ENCODE assay signal across 15 cellular contexts in the genomic region with DNA sequence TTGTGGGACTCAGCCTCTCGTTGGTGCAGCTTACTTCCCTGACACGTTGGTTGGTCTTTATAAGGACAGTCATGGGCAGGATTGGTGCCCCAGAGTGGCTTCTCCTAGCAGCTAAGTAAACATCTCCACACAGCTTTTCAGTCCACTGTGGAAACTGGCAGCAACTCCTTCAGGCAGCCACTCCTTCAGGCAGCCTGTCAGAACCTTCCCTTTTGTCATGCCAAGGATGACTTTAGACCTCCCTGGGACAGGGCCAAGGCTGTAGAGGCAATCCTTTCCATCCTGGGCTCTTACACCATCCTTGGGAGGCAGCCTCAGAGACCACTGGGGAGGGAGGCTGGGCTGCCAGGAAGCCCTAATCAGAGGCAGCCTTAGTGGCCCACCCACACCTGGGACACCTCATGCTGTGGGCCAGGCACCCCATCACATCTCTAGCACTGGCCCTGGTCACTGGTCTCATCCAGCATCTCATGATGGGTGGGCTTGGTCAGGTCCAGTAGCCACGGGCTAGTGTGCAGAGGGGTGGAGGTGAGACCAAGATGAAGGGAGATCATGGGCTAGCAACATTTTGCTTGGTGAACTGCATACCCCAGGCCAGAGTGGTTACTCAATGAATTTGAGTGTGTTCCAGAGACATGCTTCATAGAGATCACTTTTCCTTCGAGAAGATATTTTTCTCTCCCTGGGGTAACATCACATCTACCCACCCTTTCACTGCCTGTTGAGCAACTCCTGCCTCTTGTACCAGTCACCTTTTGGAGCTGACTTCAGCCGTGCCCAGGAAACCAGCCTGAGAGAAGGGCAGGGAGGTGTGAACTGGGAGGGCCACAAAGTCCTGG. TPM values are rescaled to one million over a fixed set of nuclear protein-coding genes. Genes with fewer than 3 reads are reported as not detected.
A peak's percentile ranks its signal among the peaks of the same experiment; 100 is the strongest.
DNase-seq lines count a peak whose midpoint lies in the region; ATAC-seq lines count a peak whose summit lies in the region.
"Had no signal": no experiment of that assay in that cellular context is flagged by ENCODE, and none has a peak within 500 bp of the region (broad histone marks: within the 10 kb centered on the region; RNA-seq: fewer than 3 reads in every experiment).

No MANE protein-coding gene starts in this region.

- H3K27me3 ChIP-seq in GM23248 (replicated peaks; ENCODE audit: insufficient read depth), result no peaks in the 10 kb centered on the region
- no peaks in the 10 kb centered on the region for H3K27me3 ChIP-seq in subcutaneous abdominal adipose tissue (ENCODE audit: control insufficient read depth in 5 of 5, insufficient read depth in 4 of 5, low read length in 5 of 5)
- H3K27me3 ChIP-seq: body of pancreas had no signal

- in situ Hi-C loops in GM23248 (cut with MboI), result no loop called here

- no peak overlapping the region for H3K4me3 Mint-ChIP-seq in activated naive CD8-positive, alpha-beta T cell treated with anti-CD3 and anti-CD28 coated beads, Interleukin-2, amount 50 U/mL, for 24 hours

- H3K4me1 Mint-ChIP-seq in activated naive CD8-positive, alpha-beta T cell treated with anti-CD3 and anti-CD28 coated beads, Interleukin-2, amount 50 U/mL, for 24 hours, result no peaks in the 10 kb centered on the region
- H3K4me1 Mint-ChIP-seq: CD4-positive, CD25-positive, alpha-beta regulatory T cell had no signal

- no peaks in the 10 kb centered on the region for H4K20me1 ChIP-seq in GM23248 (ENCODE audit: insufficient read depth)

- no peak overlapping the region for H3K4me3 ChIP-seq in GM23248
- H3K4me3 ChIP-seq in subcutaneous abdominal adipose tissue (ENCODE audit: low read depth in 1 of 5, low read length in 5 of 5), result no peak overlapping the region
- H3K4me3 ChIP-seq: body of pancreas had no signal

- H3K9me3 ChIP-seq in GM23248 (ENCODE audit: low read depth) (no peaks in the 10 kb centered on the region), subcutaneous abdominal adipose tissue (ENCODE audit: control insufficient read depth in 5 of 5, low read length in 5 of 5) (no peaks in the 10 kb centered on the region)
- H3K9me3 ChIP-seq: body of pancreas had no signal

- ATAC-seq in esophagus mucosa (peak; percentile 35), HG03025 (IDR thresholded peaks at IDR 0.05; ENCODE audit: low FRiP score, unreplicated experiment) (no peak)
- ATAC-seq in activated naive CD8-positive, alpha-beta T cell treated with anti-CD3 and anti-CD28 coated beads, Interleukin-2, amount 50 U/mL, for 24 hours, result no peak

- no peaks in the 10 kb centered on the region for H3K9me3 Mint-ChIP-seq in activated naive CD8-positive, alpha-beta T cell treated with anti-CD3 and anti-CD28 coated beads, Interleukin-2, amount 50 U/mL, for 24 hours
- H3K9me3 Mint-ChIP-seq: CD4-positive, CD25-positive, alpha-beta regulatory T cell had no signal

- no peak overlapping the region for H3K27ac Mint-ChIP-seq in activated naive CD8-positive, alpha-beta T cell treated with anti-CD3 and anti-CD28 coated beads, Interleukin-2, amount 50 U/mL, for 24 hours
- H3K27ac Mint-ChIP-seq: CD4-positive, CD25-positive, alpha-beta regulatory T cell; progenitor cell of endocrine pancreas had no signal

- 25 to 31% methylated on average over 5 of the region's 5 CpGs for WGBS in GM23248 (ENCODE audit: low coverage in 1 of 2, low lambda C conversion rate in 2 of 2, missing lambda C conversion rate in 2 of 2), 2 experiments

- H3K79me2 ChIP-seq in GM23248 (ENCODE audit: insufficient read depth), result no peaks in the 10 kb centered on the region

- DNase-seq in GM23248 (peak; percentile 58), medulla oblongata (ENCODE audit: extremely low spot score) (peak; percentile 78), DMS53 treated with DMSO at 0.1 percent for 48 hours (lab: John Stamatoyannopoulos, UW; ENCODE audit: unreplicated experiment) (no peak), iPS-NIHi11 (ENCODE audit: low spot score) (no peak)
- no peak for DNase-seq in activated naive CD8-positive, alpha-beta T cell treated with anti-CD3 and anti-CD28 coated beads, Interleukin-2, amount 50 U/mL, for 24 hours
- DNase-seq: activated CD4-positive, alpha-beta T cell treated with anti-CD3 and anti-CD28 coated beads for 1 hour; body of pancreas; CD4-positive, CD25-positive, alpha-beta regulatory T cell; kidney; NCI-H1092 treated with DMSO at 0.1 percent for 48 hours; NCI-H526 treated with DMSO at 0.1 percent for 48 hours had no signal

- H3K9me2 ChIP-seq in GM23248 (ENCODE audit: insufficient read depth), result no peaks in the 10 kb centered on the region

- peak overlapping the region; percentile 21; the same call in 1 of the 2 replicates for H3K27ac ChIP-seq in GM23248
- H3K27ac ChIP-seq in subcutaneous abdominal adipose tissue (ENCODE audit: low read depth, low read length), result peak overlapping the region; percentile 90

- no peaks in the 10 kb centered on the region for H3K36me3 Mint-ChIP-seq in activated naive CD8-positive, alpha-beta T cell treated with anti-CD3 and anti-CD28 coated beads, Interleukin-2, amount 50 U/mL, for 24 hours (ENCODE audit: low read depth)
- H3K36me3 Mint-ChIP-seq: CD4-positive, CD25-positive, alpha-beta regulatory T cell had no signal

- no peak overlapping the region for H2AFZ ChIP-seq in GM23248

- H3K36me3 ChIP-seq in GM23248 (ENCODE audit: low read depth) (no peaks in the 10 kb centered on the region), subcutaneous abdominal adipose tissue (ENCODE audit: control insufficient read depth in 5 of 5, insufficient read depth in 5 of 5, low read length in 5 of 5) (no peaks in the 10 kb centered on the region)

- H3K27me3 Mint-ChIP-seq in activated naive CD8-positive, alpha-beta T cell treated with anti-CD3 and anti-CD28 coated beads, Interleukin-2, amount 50 U/mL, for 24 hours, result no peaks in the 10 kb centered on the region
- H3K27me3 Mint-ChIP-seq: progenitor cell of endocrine pancreas had no signal

- H3K4me1 ChIP-seq in GM23248 (ENCODE audit: insufficient read depth) (peaks cover 26% of the 10 kb centered on the region), subcutaneous abdominal adipose tissue (ENCODE audit: control insufficient read depth in 5 of 5, insufficient read depth in 5 of 5, low read length in 5 of 5) (peaks cover 13 to 48% (median 42%) of the 10 kb centered on the region in 5 donors)
- H3K4me1 ChIP-seq: body of pancreas had no signal

- H3K9ac ChIP-seq in GM23248 (no peak overlapping the region), subcutaneous abdominal adipose tissue (ENCODE audit: low read length in 5 of 5) (peak overlapping the region in 3 of 5 donors; percentile 2 to 68 (median 49))

- no peak overlapping the region for H3K4me2 ChIP-seq in GM23248 (ENCODE audit: unreplicated experiment)

- 0 out of 2 replicates have a peak, but pooled peaks cover 4% of the 10 kb centered on the region for H3F3A ChIP-seq in GM23248 (ENCODE audit: insufficient read depth)

RNA-seq across cellular contexts. Expression of a gene that starts 44.0 kb away (rescaled TPM):
- 1.8 and 3.5 TPM in 2 replicates for total RNA-seq in GM23248 (2014; rRNA removed; shearing (Covaris generic))
- polyA plus RNA-seq in GM23248 (2016; fragmentation: Nextera tagmentation; extraction: Ambion mirVana), result 2.5 and 2.6 TPM in 2 replicates
- total RNA-seq in esophagus mucosa, result 2.4 TPM

Comparison
In these comparisons a context has a peak if more than half of its experiments do, and no peak if none do; other contexts are left out.
1. DNase-seq: peak in GM23248 (single experiment) and medulla oblongata (single experiment); none in DMS53 treated with DMSO at 0.1 percent for 48 hours (single experiment), iPS-NIHi11 (single experiment) and activated naive CD8-positive, alpha-beta T cell treated with anti-CD3 and anti-CD28 coated beads, Interleukin-2, amount 50 U/mL, for 24 hours (single experiment).